Comparison of ENCODE assay signal across 10 cellular contexts in the genomic region with DNA sequence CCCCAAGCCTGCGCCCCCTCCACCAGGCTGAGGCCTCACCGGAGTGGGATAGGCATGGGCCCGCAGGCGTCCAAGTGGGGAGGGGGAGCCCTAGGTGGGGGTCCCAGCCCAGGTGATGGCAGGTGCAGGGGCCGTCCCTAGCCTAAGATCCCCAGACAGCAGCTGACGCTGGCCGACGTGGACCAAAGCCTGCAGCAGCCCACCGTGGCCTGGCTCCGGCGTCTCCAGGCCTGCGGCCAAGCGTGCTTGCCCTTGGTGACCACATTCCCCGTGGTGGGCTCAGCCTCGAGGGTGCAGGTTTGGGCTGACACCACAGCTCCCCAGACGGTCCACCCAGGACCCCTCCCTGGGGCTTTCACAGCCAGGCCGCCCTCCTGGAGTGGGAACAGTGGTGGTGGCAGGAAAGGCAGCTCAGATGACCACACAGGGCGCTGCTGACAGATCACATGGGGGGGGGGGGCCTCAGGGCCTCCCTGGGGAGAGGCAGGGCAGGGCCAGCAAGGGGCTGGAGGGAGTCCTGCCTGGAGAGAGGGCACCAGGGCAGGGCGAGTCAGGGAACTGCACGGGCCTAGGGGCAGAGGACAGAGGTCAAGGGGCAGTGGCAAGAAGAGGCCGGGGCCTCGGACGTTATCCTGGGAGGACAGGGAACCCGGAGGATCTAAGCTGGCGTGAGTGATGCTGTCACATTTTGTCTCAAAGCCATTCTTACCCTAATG. TPM values are rescaled to one million over a fixed set of nuclear protein-coding genes. Genes with fewer than 3 reads are reported as not detected.
DNase-seq lines count a peak whose midpoint lies in the region; ATAC-seq and TF ChIP-seq lines count a peak whose summit lies in the region.
"Had no signal": no experiment of that assay in that cellular context is flagged by ENCODE, and none has a peak within 500 bp of the region (broad histone marks: within the 10 kb centered on the region; RNA-seq: fewer than 3 reads in every experiment).

No MANE protein-coding gene starts in this region.

- H3K27me3 Mint-ChIP-seq in activated T-cell treated with anti-CD3 and anti-CD28 coated beads, Interleukin-2, amount 50 U/mL, for 72 hours (ENCODE audit: low read depth) = no peaks in the 10 kb centered on the region

- intact Hi-C loops in PC-9 (cut with micrococcal nuclease; ENCODE audit: unreplicated experiment) = no loop called here

- H3K36me3 Mint-ChIP-seq in activated T-cell treated with anti-CD3 and anti-CD28 coated beads, Interleukin-2, amount 50 U/mL, for 72 hours (ENCODE audit: insufficient read depth in 2 of 2) = peaks cover 0 to 6% of the 10 kb centered on the region in 2 donors
- peaks cover 47% of the 10 kb centered on the region for H3K36me3 Mint-ChIP-seq in stimulated activated effector memory CD8-positive, alpha-beta T cell treated with anti-CD3 and anti-CD28 coated beads, Interleukin-12 subunit alpha, Interleukin-12 subunit beta, amount 100 ng/mL, for 72 hours

- no peaks in the 10 kb centered on the region for H3K9me2 ChIP-seq in PC-9 (ENCODE audit: insufficient read depth)

- peak overlapping the region; percentile 89 for H3K27ac ChIP-seq in PC-9

- no peaks in the 10 kb centered on the region for H3K36me3 ChIP-seq in PC-9 (ENCODE audit: low read depth)

- H3K9me3 ChIP-seq in PC-9 (ENCODE audit: insufficient read depth, low read depth) (no peaks in the 10 kb centered on the region), iPS-18c (ENCODE audit: control insufficient read depth, insufficient read depth, low read length) (no peaks in the 10 kb centered on the region)

- H2AFZ ChIP-seq in PC-9 = no peak overlapping the region

- peaks cover 49% of the 10 kb centered on the region for H3K4me1 ChIP-seq in PC-9 (replicated peaks; ENCODE audit: insufficient read depth)

- peaks cover 33% of the 10 kb centered on the region for H3F3A ChIP-seq in PC-9 (ENCODE audit: insufficient read depth, low read depth)

- CTCF ChIA-PET in PC-9 (lab: Charles Lee) = no interaction called here

- H3K4me1 Mint-ChIP-seq in activated T-cell treated with anti-CD3 and anti-CD28 coated beads, Interleukin-2, amount 50 U/mL, for 72 hours (ENCODE audit: low read depth) = peaks cover 22% of the 10 kb centered on the region
- peaks cover 36% of the 10 kb centered on the region for H3K4me1 Mint-ChIP-seq in stimulated activated effector memory CD8-positive, alpha-beta T cell treated with anti-CD3 and anti-CD28 coated beads, Interleukin-12 subunit alpha, Interleukin-12 subunit beta, amount 100 ng/mL, for 72 hours

- TF ChIP-seq CTCF in PC-9 (conservative IDR thresholded peaks at IDR 0.05) (no peak), omental fat pad (IDR thresholded peaks at IDR 0.05) (no peak)

- no peak overlapping the region for H3K27ac Mint-ChIP-seq in activated T-cell treated with anti-CD3 and anti-CD28 coated beads, Interleukin-2, amount 50 U/mL, for 72 hours
- H3K27ac Mint-ChIP-seq in stimulated activated effector memory CD8-positive, alpha-beta T cell treated with anti-CD3 and anti-CD28 coated beads, Interleukin-12 subunit alpha, Interleukin-12 subunit beta, amount 100 ng/mL, for 72 hours = peak overlapping the region; percentile 45

- no peak for DNase-seq in activated T-cell treated with anti-CD3 and anti-CD28 coated beads, Interleukin-2, amount 50 U/mL, for 72 hours
- no peak for DNase-seq in activated T-cell treated with anti-CD3 and anti-CD28 coated beads, Interleukin-2, amount 50 U/mL, for 1 hour
- no peak for DNase-seq in PC-9
- no peak for DNase-seq in stimulated activated effector memory CD8-positive, alpha-beta T cell treated with anti-CD3 and anti-CD28 coated beads, Interleukin-12 subunit alpha, Interleukin-12 subunit beta, amount 100 ng/mL, for 72 hours (ENCODE audit: low spot score in 2 of 2)
- no peak for DNase-seq in OCI-M2 (lab: John Stamatoyannopoulos, UW; ENCODE audit: unreplicated experiment)
- no peak for DNase-seq in omental fat pad (ENCODE audit: low spot score)
- DNase-seq: HCEC 1CT had no signal

- no peaks in the 10 kb centered on the region for H3K27me3 ChIP-seq in PC-9 (ENCODE audit: insufficient read depth, low read depth)

- H4K20me1 ChIP-seq in PC-9 (ENCODE audit: insufficient read depth) = no peaks in the 10 kb centered on the region

- H3K4me3 ChIP-seq in PC-9 (peak overlapping the region; percentile 58; the same call in 1 of the 2 replicates), iPS-18c (ENCODE audit: insufficient read depth, low read depth, low read length) (peak overlapping the region; percentile 28)

- H3K4me2 ChIP-seq in PC-9 = peak overlapping the region; percentile 89

- no TSS peak for BruUV-seq in PC-9 (replicated peaks; lab: Mats Ljungman, UMichigan)

- 0 out of 2 replicates have a peak, but pooled peaks cover 5% of the 10 kb centered on the region for H3K79me2 ChIP-seq in PC-9 (ENCODE audit: low read depth)

- no peak for ATAC-seq in activated T-cell treated with anti-CD3 and anti-CD28 coated beads, Interleukin-2, amount 50 U/mL, for 72 hours (replicated peaks in 1 of 2)
- no peak for ATAC-seq in stimulated activated effector memory CD8-positive, alpha-beta T cell treated with anti-CD3 and anti-CD28 coated beads, Interleukin-12 subunit alpha, Interleukin-12 subunit beta, amount 100 ng/mL, for 72 hours
- no peak for ATAC-seq in omental fat pad (ENCODE audit: low FRiP score)
- no peak for ATAC-seq in HG02642 (IDR thresholded peaks at IDR 0.05; ENCODE audit: poor library complexity, unreplicated experiment)

- no peaks in the 10 kb centered on the region for H3K9me3 Mint-ChIP-seq in activated T-cell treated with anti-CD3 and anti-CD28 coated beads, Interleukin-2, amount 50 U/mL, for 72 hours
- no peaks in the 10 kb centered on the region for H3K9me3 Mint-ChIP-seq in stimulated activated effector memory CD8-positive, alpha-beta T cell treated with anti-CD3 and anti-CD28 coated beads, Interleukin-12 subunit alpha, Interleukin-12 subunit beta, amount 100 ng/mL, for 72 hours

- peak overlapping the region; percentile 82 to 86 for H3K4me3 Mint-ChIP-seq in activated T-cell treated with anti-CD3 and anti-CD28 coated beads, Interleukin-2, amount 50 U/mL, for 72 hours
- H3K4me3 Mint-ChIP-seq in stimulated activated effector memory CD8-positive, alpha-beta T cell treated with anti-CD3 and anti-CD28 coated beads, Interleukin-12 subunit alpha, Interleukin-12 subunit beta, amount 100 ng/mL, for 72 hours = peak overlapping the region; percentile 88

- POLR2A ChIA-PET in PC-9 (lab: Charles Lee; ENCODE audit: unreplicated experiment) = no interaction called here

RNA-seq across cellular contexts. Expression of gene ADAM8, which starts 0.8 kb away (rescaled TPM):
- total RNA-seq in activated T-cell treated with anti-CD3 and anti-CD28 coated beads, Interleukin-2, amount 50 U/mL, for 72 hours = 100 to 1,000 TPM; 156 to 218 TPM
- 18.3 and 31.5 TPM in 2 replicates for total RNA-seq in PC-9 (2021)
- 10 to 100 TPM in 2 of 4 donors, 1 to 10 TPM in 2; 3.9 to 53.9 (median 8.4) TPM for total RNA-seq in omental fat pad

RNA-seq across cellular contexts. Expression of gene TUBGCP2, which starts 31.2 kb away (rescaled TPM):
- 10 to 100 TPM; 50.9 to 51.2 TPM for total RNA-seq in activated T-cell treated with anti-CD3 and anti-CD28 coated beads, Interleukin-2, amount 50 U/mL, for 72 hours
- total RNA-seq in PC-9 (2021) (40.7 and 52.8 TPM in 2 replicates), omental fat pad (10 to 100 TPM; 29.0 to 44.5 (median 36.3) TPM)

RNA-seq across cellular contexts. Expression of gene ZNF511, which starts 31.3 kb away (rescaled TPM):
- 10 to 100 TPM; 46.1 to 49.8 TPM for total RNA-seq in activated T-cell treated with anti-CD3 and anti-CD28 coated beads, Interleukin-2, amount 50 U/mL, for 72 hours
- total RNA-seq in PC-9 (2021) = 40.1 and 44.7 TPM in 2 replicates
- total RNA-seq in omental fat pad = 10 to 100 TPM; 19.3 to 40.2 (median 23.3) TPM

RNA-seq across cellular contexts. Expression of gene VENTX, which starts 39.8 kb away (rescaled TPM):
- total RNA-seq in activated T-cell treated with anti-CD3 and anti-CD28 coated beads, Interleukin-2, amount 50 U/mL, for 72 hours = under 1 TPM in 1 of 2 donors, not detected in 1; 0.21 TPM
- not detected in 2 replicates for total RNA-seq in PC-9 (2021)
- total RNA-seq in omental fat pad = 1 to 10 TPM in 2 of 4 donors, under 1 TPM in 2; 0.32 to 6.0 (median 2.4) TPM
- total RNA-seq: pulmonary artery endothelial cell had no signal

RNA-seq across cellular contexts. Expression of gene UTF1, which starts 47.4 kb away (rescaled TPM):
- total RNA-seq in activated T-cell treated with anti-CD3 and anti-CD28 coated beads, Interleukin-2, amount 50 U/mL, for 72 hours = under 1 TPM in 1 of 2 donors, not detected in 1; 0.21 TPM
- total RNA-seq in PC-9 (2021) = not detected in 2 replicates
- total RNA-seq in omental fat pad = not detected
- total RNA-seq: pulmonary artery endothelial cell had no signal
